ENCODE assay signal across 8 cellular contexts in the genomic region with DNA sequence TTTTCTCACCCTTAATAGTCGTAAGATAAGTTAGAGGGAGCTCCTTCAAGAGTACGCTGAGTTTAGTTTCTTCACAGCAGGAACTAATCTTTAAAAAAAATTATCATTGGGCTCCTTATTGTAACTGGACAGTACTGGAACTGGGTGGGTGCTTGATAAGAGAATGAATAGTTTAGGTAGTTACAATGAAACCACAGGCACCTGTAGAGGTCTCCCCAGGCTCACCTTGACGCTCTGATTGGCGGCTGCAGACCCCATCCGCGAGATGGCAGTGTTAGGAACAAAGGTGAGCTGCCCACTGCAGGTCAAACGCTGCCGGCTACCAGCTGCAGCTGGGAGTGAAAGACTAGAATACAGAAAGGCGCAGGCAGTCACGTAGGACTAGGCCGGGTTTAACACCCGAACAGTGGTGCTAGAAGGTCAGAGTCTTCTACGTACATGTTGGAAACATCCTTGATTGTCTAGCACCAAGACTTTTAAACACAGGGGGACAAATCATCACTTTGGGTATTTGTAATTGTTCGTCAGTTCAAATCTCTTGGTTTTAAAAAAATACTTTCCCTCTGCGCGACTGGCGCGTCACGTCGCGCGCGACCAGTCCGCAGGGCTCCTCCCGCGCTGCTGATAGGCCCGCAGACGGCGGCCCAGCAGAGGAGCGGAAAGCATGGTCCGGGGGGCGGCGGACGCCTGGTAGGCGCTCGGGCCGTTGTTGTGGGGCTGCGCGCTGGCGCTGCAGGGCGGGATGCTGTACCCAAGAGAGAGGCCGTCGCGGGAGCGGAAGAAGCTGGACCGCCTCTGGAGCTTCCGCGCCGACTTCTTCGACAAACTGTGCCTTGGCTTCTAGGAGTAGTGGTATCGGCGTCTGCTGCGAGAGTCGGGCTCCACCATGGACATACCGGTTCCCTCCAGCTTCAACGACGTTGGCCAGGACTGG. TPM values are rescaled to one million over a fixed set of nuclear protein-coding genes. Genes with fewer than 3 reads are reported as not detected.
DNase-seq lines count a peak whose midpoint lies in the region; ATAC-seq, FAIRE-seq and TF ChIP-seq lines count a peak whose summit lies in the region.

No MANE protein-coding gene starts in this region.

- peak overlapping the region; percentile 50 to 69 for H3K4me2 ChIP-seq in H1 (ENCODE audit: insufficient read depth in 1 of 2, low read depth in 2 of 2, low read length in 2 of 2)

- H3K9me3 Mint-ChIP-seq in memory B cell = no peaks in the 10 kb centered on the region

- peak overlapping the region; percentile 97; the same call in 1 of the 2 replicates for H2AFZ ChIP-seq in H1 (ENCODE audit: low read length)

- H3K14ac ChIP-seq in H1 (ENCODE audit: insufficient read length) = no peak overlapping the region

- peak; percentile 92 for TF ChIP-seq RAD21 in H1 (IDR thresholded peaks at IDR 0.05 in 1 of 2, conservative IDR thresholded peaks at IDR 0.05 in 1 of 2; ENCODE audit: low read depth in 2 of 2, low read length in 2 of 2)

- peak overlapping the region; percentile 90 for H2BK12ac ChIP-seq in H1 (ENCODE audit: low read depth, low read length)

- peak; percentile 83 to 100 (median 91) for TF ChIP-seq CTCF in H1 (IDR thresholded peaks at IDR 0.05; ENCODE audit: control extremely low read depth in 1 of 3, insufficient read depth in 1 of 3, low read depth in 1 of 3, low read length in 3 of 3)

- no peak overlapping the region; the same call in none of the 2 replicates for H2BK5ac ChIP-seq in H1 (ENCODE audit: low read depth, low read length)

- no peaks in the 10 kb centered on the region; the same call in 1 of the 2 replicates for H3K23me2 ChIP-seq in H1 (ENCODE audit: low read depth, low read length)

- no peaks in the 10 kb centered on the region for H3K79me2 ChIP-seq in H1 (ENCODE audit: control insufficient read depth in 1 of 2, insufficient read depth in 2 of 2, low read length in 2 of 2)

- peak overlapping the region; percentile 10 to 43 (median 28); a peak in 6 of 8 replicates for H3K4me3 ChIP-seq in H1 (ENCODE audit: extremely low read depth in 1 of 4, insufficient read depth in 2 of 4, low read depth in 3 of 4, low read length in 4 of 4)

- POLR2A ChIA-PET in H1 (lab: Charles Lee; ENCODE audit: partially characterized antibody) = interaction anchor here (0.6 to 1.4 kb wide), 3 partner anchors 16 to 85 kb away, joined by 3 to 6 read pairs (median 3); no protein-coding TSS in a partner anchor

- peak; percentile 41 for DNase-seq in NCI-H1694 treated with DMSO at 0.1 percent for 48 hours (lab: John Stamatoyannopoulos, UW)
- no peak for DNase-seq in NCI-H1694 (lab: John Stamatoyannopoulos, UW)
- DNase-seq in NCI-H446 (lab: John Stamatoyannopoulos, UW) = peak; percentile 39 to 54
- peak; percentile 32 to 50 for DNase-seq in activated CD8-positive, alpha-beta memory T cell treated with anti-CD3 and anti-CD28 coated beads for 1 hour (ENCODE audit: extremely low read depth in 1 of 2, low read depth in 1 of 2)
- DNase-seq in H1 (ENCODE audit: low read depth in 1 of 2, low spot score in 2 of 2) = peak; percentile 68 to 78
- DNase-seq in memory B cell (ENCODE audit: low spot score in 2 of 2) = peak; percentile 57 to 60
- peak; percentile 47 for DNase-seq in stimulated activated CD8-positive, alpha-beta memory T cell treated with anti-CD3 and anti-CD28 coated beads, Interleukin-15, amount 100 ng/mL, for 1 hour (ENCODE audit: low read depth)

- peak; percentile 89 for ATAC-seq in HG03045 (IDR thresholded peaks at IDR 0.05; ENCODE audit: unreplicated experiment)
- peak; percentile 81 for ATAC-seq in memory B cell (ENCODE audit: low read depth)

- H2BK20ac ChIP-seq in H1 (ENCODE audit: low read length) = no peak overlapping the region

- no peaks in the 10 kb centered on the region for H3K79me1 ChIP-seq in H1 (ENCODE audit: low read depth, low read length)

- H3K56ac ChIP-seq in H1 (replicated peaks; ENCODE audit: insufficient read length, low read depth, low read length) = no peak overlapping the region

- H3K9me3 ChIP-seq in H1 (ENCODE audit: insufficient read depth in 2 of 2, low read depth in 1 of 2, low read length in 1 of 2) = no peaks in the 10 kb centered on the region

- H2BK120ac ChIP-seq in H1 (replicated peaks; ENCODE audit: low read depth, low read length) = no peak overlapping the region

- H3K27me3 ChIP-seq in H1 (replicated peaks in 1 of 4; ENCODE audit: control insufficient read depth in 3 of 4, extremely low read depth in 1 of 4, insufficient read depth in 3 of 4, low read length in 3 of 4) = no peaks in the 10 kb centered on the region

- peak overlapping the region; percentile 95 for H3K27ac Mint-ChIP-seq in memory B cell

- peak overlapping the region in 1 of 4 experiments; percentile 77; a peak in 2 of 7 replicates for H3K9ac ChIP-seq in H1 (replicated peaks in 1 of 4; ENCODE audit: extremely low read depth in 1 of 4, low read depth in 3 of 4, low read length in 3 of 4)

- H3K27ac ChIP-seq in H1 (ENCODE audit: low read depth, low read length) = no peak overlapping the region

- no peak overlapping the region for H3K23ac ChIP-seq in H1 (ENCODE audit: insufficient read length)

- no peak overlapping the region for H3K4ac ChIP-seq in H1 (replicated peaks; ENCODE audit: insufficient read length, low read depth, low read length)

- H4K20me1 ChIP-seq in H1 (replicated peaks in 1 of 2; ENCODE audit: control insufficient read depth in 1 of 2, insufficient read depth in 2 of 2, low read length in 2 of 2) = no peaks in the 10 kb centered on the region

- CTCF ChIA-PET in H1 (lab: Charles Lee; ENCODE audit: partially characterized antibody) = interaction anchor here (0.6 to 6.6 kb wide), 35 partner anchors 8 to 1525 kb away, joined by 3 to 55 read pairs (median 4); partner anchors contain the start of gene FREM3

- no peak overlapping the region for H2BK15ac ChIP-seq in H1 (ENCODE audit: low read length)

- peaks cover 21% of the 10 kb centered on the region for H3K4me1 Mint-ChIP-seq in memory B cell

- H3K4me1 ChIP-seq in H1 (replicated peaks in 1 of 4; ENCODE audit: control insufficient read depth in 3 of 4, insufficient read depth in 4 of 4, low read length in 3 of 4) = no peaks in the 10 kb centered on the region; a peak in 1 of 7 replicates

- peak; percentile 71 for FAIRE-seq in H1 (lab: Jason Lieb, UNC)

- no peaks in the 10 kb centered on the region for H3K27me3 Mint-ChIP-seq in memory B cell

- 0 out of 2 replicates have a peak overlapping the region, but pooled peaks have one; percentile 16 for H2AK5ac ChIP-seq in H1 (ENCODE audit: low read depth, low read length)

- TF ChIP-seq EP300 in H1 (IDR thresholded peaks at IDR 0.05; ENCODE audit: borderline replicate concordance in 1 of 2, low read depth in 2 of 2, low read length in 2 of 2) = no peak

- no peak for TF ChIP-seq POLR2A in H1 (IDR thresholded peaks at IDR 0.05; ENCODE audit: control extremely low read depth in 1 of 2, low read depth in 2 of 2, low read length in 2 of 2)

- peaks cover 0 to 8% (median 0%) of the 10 kb centered on the region in 4 experiments; a peak in 1 of 8 replicates for H3K36me3 ChIP-seq in H1 (ENCODE audit: control insufficient read depth in 2 of 4, insufficient read depth in 4 of 4, low read length in 3 of 4)

- H4K91ac ChIP-seq in H1 (replicated peaks; ENCODE audit: insufficient read length, low read length) = no peak overlapping the region

- peaks cover 1% of the 10 kb centered on the region for H3K36me3 Mint-ChIP-seq in memory B cell

- H4K5ac ChIP-seq in H1 (ENCODE audit: insufficient read length, low read depth, low read length) = peak overlapping the region; percentile 4

- 68% methylated on average over 44 of the region's 57 CpGs; no CpG with 5 or more reads in 1 of the 2 experiments for WGBS in H1 (ENCODE audit: extremely low coverage in 1 of 2, insufficient coverage in 1 of 2, insufficient read length in 1 of 2, insufficient replicate concordance in 2 of 2, low coverage in 1 of 2, low lambda C conversion rate in 2 of 2, missing lambda C conversion rate in 1 of 2), 2 experiments

- peak overlapping the region; percentile 96 for H3K4me3 Mint-ChIP-seq in memory B cell

- 0 out of 2 replicates have a peak overlapping the region, but pooled peaks have one; percentile 87 for H3K18ac ChIP-seq in H1 (ENCODE audit: extremely low read depth, low read length)

- peak overlapping the region; percentile 95; the same call in 1 of the 2 replicates for H4K8ac ChIP-seq in H1 (ENCODE audit: extremely low read depth, insufficient read depth, low read length)

TF ChIP-seq in H1, 55 proteins besides CTCF, POLR2A, EP300 and RAD21:
- 0 out of 2 replicates have a peak, but pooled peaks have one; percentile 31 for TF ChIP-seq YY1 (IDR thresholded peaks at IDR 0.05; ENCODE audit: low read depth, low read length)
- peak; percentile 33 for TF ChIP-seq ASH2L (IDR thresholded peaks at IDR 0.05; ENCODE audit: low read length)
- TF ChIP-seq BCL11A (IDR thresholded peaks at IDR 0.05; ENCODE audit: low read depth in 2 of 2, low read length in 2 of 2) = no peak
- no peak for TF ChIP-seq MAX (IDR thresholded peaks at IDR 0.05)
- peak; percentile 33; the same call in 1 of the 2 replicates for TF ChIP-seq TAF1 (IDR thresholded peaks at IDR 0.05; ENCODE audit: low read depth, low read length)
- TF ChIP-seq PHF8 (conservative IDR thresholded peaks at IDR 0.05; ENCODE audit: low read depth, low read length) = 0 out of 2 replicates have a peak, but pooled peaks have one; percentile 23
- 0 out of 4 replicates have a peak, but pooled peaks of 1 of the 2 experiments have one; percentile 23 for TF ChIP-seq SIN3A (conservative IDR thresholded peaks at IDR 0.05 in 1 of 2, IDR thresholded peaks at IDR 0.05 in 1 of 2; ENCODE audit: low read depth in 1 of 2, low read length in 2 of 2)
- peak; percentile 69 for TF ChIP-seq CREB1 (IDR thresholded peaks at IDR 0.05)
- TF ChIP-seq TBP (IDR thresholded peaks at IDR 0.05; ENCODE audit: low read depth, low read length) = peak; percentile 46
TF ChIP-seq in H1: peak in this region for 7.

RNA-seq across cellular contexts. Expression of gene SMARCA5, which starts 45.6 kb away (rescaled TPM):
- 107 and 112 TPM in 2 replicates for total RNA-seq in H1 (2021; fragmentation: NEBNext Ultra II Directional; extraction: Animal tissue kit (Norgen Biotek cat#: 25700))
- polyA plus RNA-seq in H1 (2011; rRNA removed) = 13.9 and 15.1 TPM in 2 replicates
- polyA plus RNA-seq in H1 (2011; cell fraction: cytosol; rRNA removed) = 27.9 TPM
- 16.4 TPM for polyA plus RNA-seq in H1 (2011; cell fraction: nucleus; rRNA removed)
- 44.4 to 115 TPM (median 57.8 TPM) in 4 replicates for polyA plus RNA-seq in H1 (2012, experiment 1 of 2)
- 7.7 TPM for polyA plus RNA-seq in H1 (2012, experiment 2 of 2)
- polyA plus RNA-seq in H1 (2013, experiment 1 of 2) = 63.2 TPM
- polyA plus RNA-seq in H1 (2013, experiment 2 of 2) = 65.2 TPM
- 30.5 and 43.1 TPM in 2 replicates for polyA minus RNA-seq in H1 (2011; rRNA and poly(A)+ RNA removed)
- 48.8 TPM for polyA minus RNA-seq in H1 (2011; cell fraction: cytosol; rRNA and poly(A)+ RNA removed)
- polyA minus RNA-seq in H1 (2011; cell fraction: nucleus; rRNA and poly(A)+ RNA removed) = 82.0 TPM
